In the genomic region with DNA sequence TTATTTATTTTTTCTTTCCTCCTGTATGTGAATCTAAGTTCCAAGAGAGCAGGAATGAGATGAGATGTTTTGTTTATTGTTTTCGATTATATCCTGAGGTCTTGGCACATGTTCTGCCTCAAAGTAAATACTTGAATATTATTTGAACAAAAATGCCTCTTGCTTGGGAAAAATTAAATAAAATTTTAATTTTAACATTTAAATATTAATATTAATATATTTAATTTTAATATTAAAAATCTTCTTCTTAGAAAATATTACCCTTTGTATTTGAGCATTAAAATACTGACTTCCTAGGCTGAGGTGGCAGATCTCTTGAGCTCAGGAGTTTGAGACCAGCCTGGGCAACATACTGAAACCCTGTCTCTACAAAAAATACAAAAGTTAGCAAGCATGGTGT, we compare ENCODE assay signal across 35 cellular contexts.
"Had no signal": no experiment of that assay in that cellular context is flagged by ENCODE, and none has a peak within 500 bp of the region (broad histone marks: within the 10 kb centered on the region; RNA-seq: fewer than 3 reads in every experiment).

No MANE protein-coding gene starts in this region.

- ATAC-seq: activated naive CD4-positive, alpha-beta T cell treated with anti-CD3 and anti-CD28 coated beads, Interleukin-2, amount 50 U/mL, for 72 hours; activated naive CD8-positive, alpha-beta T cell treated with anti-CD3 and anti-CD28 coated beads, Interleukin-2, amount 50 U/mL, for 24 hours; activated T-cell treated with anti-CD3 and anti-CD28 coated beads, Interleukin-2, amount 50 U/mL, for 4 hours; activated T-cell treated with anti-CD3 and anti-CD28 coated beads, Interleukin-2, amount 50 U/mL, for 72 hours; activated T-helper 17 cell treated with anti-CD3 and anti-CD28 coated beads, Interleukin-2, amount 50 U/mL, for 72 hours; body of pancreas had no signal

- H3K4me1 Mint-ChIP-seq: activated naive CD4-positive, alpha-beta T cell treated with anti-CD3 and anti-CD28 coated beads, Interleukin-2, amount 10 ng/mL, durations not matched to agents 7 days and 5 days; activated naive CD4-positive, alpha-beta T cell treated with anti-CD3 and anti-CD28 coated beads, Interleukin-2, amount 50 U/mL, for 24 hours; activated naive CD8-positive, alpha-beta T cell treated with anti-CD3 and anti-CD28 coated beads for 36 hours; activated naive CD8-positive, alpha-beta T cell treated with anti-CD3 and anti-CD28 coated beads, Interleukin-2, amount 10 ng/mL, durations not matched to agents 7 days and 5 days; activated naive CD8-positive, alpha-beta T cell treated with anti-CD3 and anti-CD28 coated beads, Interleukin-2, amount 50 U/mL, for 24 hours; activated T-helper 17 cell treated with anti-CD3 and anti-CD28 coated beads, Interleukin-2, amount 50 U/mL, for 72 hours; brain; central memory CD8-positive, alpha-beta T cell had no signal

- H3K4me3 Mint-ChIP-seq: activated naive CD4-positive, alpha-beta T cell treated with anti-CD3 and anti-CD28 coated beads for 36 hours; activated naive CD4-positive, alpha-beta T cell treated with anti-CD3 and anti-CD28 coated beads, Interleukin-2, amount 10 ng/mL, durations not matched to agents 7 days and 5 days; activated naive CD4-positive, alpha-beta T cell treated with anti-CD3 and anti-CD28 coated beads, Interleukin-2, amount 50 U/mL, for 24 hours; activated naive CD8-positive, alpha-beta T cell; activated naive CD8-positive, alpha-beta T cell treated with anti-CD3 and anti-CD28 coated beads for 36 hours; activated naive CD8-positive, alpha-beta T cell treated with anti-CD3 and anti-CD28 coated beads, Interleukin-2, amount 10 ng/mL, durations not matched to agents 7 days and 5 days; activated naive CD8-positive, alpha-beta T cell treated with anti-CD3 and anti-CD28 coated beads, Interleukin-2, amount 50 U/mL, for 24 hours; activated T-cell treated with anti-CD3 and anti-CD28 coated beads, Interleukin-2, amount 50 U/mL, for 24 hours; activated T-cell treated with anti-CD3 and anti-CD28 coated beads, Interleukin-2, amount 50 U/mL, for 4 hours; activated T-cell treated with anti-CD3 and anti-CD28 coated beads, Interleukin-2, amount 50 U/mL, for 72 hours; activated T-helper 1 cell treated with anti-CD3 and anti-CD28 coated beads, Interleukin-12 subunit alpha, Interleukin-12 subunit beta, Interleukin-2, Interleukin-4 antibody, amounts not matched to agents 30 ng/mL and 10 ng/mL and 1 ng/mL, durations not matched to agents 14 hours and 24 hours and 36 hours; activated T-helper 17 cell treated with anti-CD3 and anti-CD28 coated beads, Interleukin-2, amount 50 U/mL, for 72 hours; brain; central memory CD8-positive, alpha-beta T cell had no signal

- H3K36me3 Mint-ChIP-seq: activated naive CD4-positive, alpha-beta T cell treated with anti-CD3 and anti-CD28 coated beads, Interleukin-2, amount 10 ng/mL, durations not matched to agents 7 days and 5 days; activated naive CD4-positive, alpha-beta T cell treated with anti-CD3 and anti-CD28 coated beads, Interleukin-2, amount 50 U/mL, for 24 hours; activated naive CD4-positive, alpha-beta T cell treated with anti-CD3 and anti-CD28 coated beads, Interleukin-2, amount 50 U/mL, for 72 hours; activated naive CD8-positive, alpha-beta T cell; activated naive CD8-positive, alpha-beta T cell treated with anti-CD3 and anti-CD28 coated beads for 36 hours; activated naive CD8-positive, alpha-beta T cell treated with anti-CD3 and anti-CD28 coated beads, Interleukin-2, amount 10 ng/mL, durations not matched to agents 7 days and 5 days; brain had no signal

- DNase-seq: activated effector memory CD4-positive, alpha-beta T cell treated with anti-CD3 and anti-CD28 coated beads, Interleukin-2, amount 50 U/mL, for 16 hours; activated effector memory CD4-positive, alpha-beta T cell treated with Interleukin-2 at 50 U/mL for 16 hours; activated gamma-delta T cell; activated gamma-delta T cell treated with Interleukin-2 at 50 U/mL for 16 hours; activated naive CD4-positive, alpha-beta T cell; activated naive CD4-positive, alpha-beta T cell treated with anti-CD3 and anti-CD28 coated beads for 36 hours; activated naive CD4-positive, alpha-beta T cell treated with anti-CD3 and anti-CD28 coated beads, Interleukin-2, amount 10 ng/mL, durations not matched to agents 7 days and 5 days; activated naive CD4-positive, alpha-beta T cell treated with anti-CD3 and anti-CD28 coated beads, Interleukin-2, amount 50 U/mL, for 16 hours; activated naive CD4-positive, alpha-beta T cell treated with Interleukin-2 at 50 U/mL for 16 hours; activated naive CD8-positive, alpha-beta T cell treated with anti-CD3 and anti-CD28 coated beads for 36 hours; activated naive CD8-positive, alpha-beta T cell treated with anti-CD3 and anti-CD28 coated beads, Interleukin-2, amount 10 ng/mL, durations not matched to agents 7 days and 5 days; activated naive CD8-positive, alpha-beta T cell treated with anti-CD3 and anti-CD28 coated beads, Interleukin-2, amount 50 U/mL, for 24 hours; activated T-cell treated with anti-CD3 and anti-CD28 coated beads, Interleukin-2, amount 50 U/mL, for 1 hour; activated T-cell treated with anti-CD3 and anti-CD28 coated beads, Interleukin-2, amount 50 U/mL, for 24 hours; activated T-cell treated with anti-CD3 and anti-CD28 coated beads, Interleukin-2, amount 50 U/mL, for 4 hours; activated T-cell treated with anti-CD3 and anti-CD28 coated beads, Interleukin-2, amount 50 U/mL, for 48 hours; activated T-cell treated with anti-CD3 and anti-CD28 coated beads, Interleukin-2, amount 50 U/mL, for 72 hours; adrenal gland; amniotic stem cell; amygdala; anterior cingulate cortex; aorta; body of pancreas; brain microvascular endothelial cell; caudate nucleus; central memory CD4-positive, alpha-beta T cell; cerebellar nuclear complex had no signal

- H3K9me3 Mint-ChIP-seq: activated naive CD4-positive, alpha-beta T cell treated with anti-CD3 and anti-CD28 coated beads for 36 hours; activated naive CD4-positive, alpha-beta T cell treated with anti-CD3 and anti-CD28 coated beads, Interleukin-2, amount 50 U/mL, for 24 hours; activated naive CD8-positive, alpha-beta T cell treated with anti-CD3 and anti-CD28 coated beads, Interleukin-2, amount 10 ng/mL, durations not matched to agents 7 days and 5 days; activated naive CD8-positive, alpha-beta T cell treated with anti-CD3 and anti-CD28 coated beads, Interleukin-2, amount 50 U/mL, for 24 hours; activated T-helper 1 cell treated with anti-CD3 and anti-CD28 coated beads, Interleukin-12 subunit alpha, Interleukin-12 subunit beta, Interleukin-2, Interleukin-4 antibody, amounts not matched to agents 30 ng/mL and 10 ng/mL and 1 ng/mL, durations not matched to agents 14 hours and 24 hours and 36 hours; activated T-helper 2 cell treated with anti-CD3 and anti-CD28 coated beads, Interferon-gamma antibody, Interleukin-2, Interleukin-4, amounts not matched to agents 10 μg/mL and 5 μg/mL and 100 μg/mL, durations not matched to agents 14 hours and 24 hours and 36 hours had no signal

- H3K27ac Mint-ChIP-seq: activated naive CD4-positive, alpha-beta T cell treated with anti-CD3 and anti-CD28 coated beads for 36 hours; activated naive CD4-positive, alpha-beta T cell treated with anti-CD3 and anti-CD28 coated beads, Interleukin-2, amount 10 ng/mL, durations not matched to agents 7 days and 5 days; activated naive CD4-positive, alpha-beta T cell treated with anti-CD3 and anti-CD28 coated beads, Interleukin-2, amount 50 U/mL, for 24 hours; activated naive CD4-positive, alpha-beta T cell treated with anti-CD3 and anti-CD28 coated beads, Interleukin-2, amount 50 U/mL, for 72 hours; activated naive CD8-positive, alpha-beta T cell; activated naive CD8-positive, alpha-beta T cell treated with anti-CD3 and anti-CD28 coated beads for 36 hours; activated naive CD8-positive, alpha-beta T cell treated with anti-CD3 and anti-CD28 coated beads, Interleukin-2, amount 10 ng/mL, durations not matched to agents 7 days and 5 days; activated naive CD8-positive, alpha-beta T cell treated with anti-CD3 and anti-CD28 coated beads, Interleukin-2, amount 50 U/mL, for 24 hours; activated T-cell treated with anti-CD3 and anti-CD28 coated beads, Interleukin-2, amount 50 U/mL, for 24 hours; activated T-cell treated with anti-CD3 and anti-CD28 coated beads, Interleukin-2, amount 50 U/mL, for 72 hours; activated T-helper 1 cell treated with anti-CD3 and anti-CD28 coated beads, Interleukin-12 subunit alpha, Interleukin-12 subunit beta, Interleukin-2, Interleukin-4 antibody, amounts not matched to agents 30 ng/mL and 10 ng/mL and 1 ng/mL, durations not matched to agents 14 hours and 24 hours and 36 hours; activated T-helper 17 cell treated with anti-CD3 and anti-CD28 coated beads, Interleukin-2, amount 50 U/mL, for 72 hours; activated T-helper 2 cell treated with anti-CD3 and anti-CD28 coated beads, Interferon-gamma antibody, Interleukin-2, Interleukin-4, amounts not matched to agents 10 μg/mL and 5 μg/mL and 100 μg/mL, durations not matched to agents 14 hours and 24 hours and 36 hours; brain had no signal

- H3K27me3 Mint-ChIP-seq: activated naive CD4-positive, alpha-beta T cell treated with anti-CD3 and anti-CD28 coated beads, Interleukin-2, amount 10 ng/mL, durations not matched to agents 7 days and 5 days; activated naive CD4-positive, alpha-beta T cell treated with anti-CD3 and anti-CD28 coated beads, Interleukin-2, amount 50 U/mL, for 24 hours; activated naive CD8-positive, alpha-beta T cell; activated naive CD8-positive, alpha-beta T cell treated with anti-CD3 and anti-CD28 coated beads for 36 hours; activated naive CD8-positive, alpha-beta T cell treated with anti-CD3 and anti-CD28 coated beads, Interleukin-2, amount 10 ng/mL, durations not matched to agents 7 days and 5 days; activated naive CD8-positive, alpha-beta T cell treated with anti-CD3 and anti-CD28 coated beads, Interleukin-2, amount 50 U/mL, for 24 hours; activated T-cell treated with anti-CD3 and anti-CD28 coated beads, Interleukin-2, amount 50 U/mL, for 24 hours; activated T-helper 17 cell treated with anti-CD3 and anti-CD28 coated beads, Interleukin-2, amount 50 U/mL, for 72 hours; central memory CD8-positive, alpha-beta T cell had no signal
